In the genomic region with DNA sequence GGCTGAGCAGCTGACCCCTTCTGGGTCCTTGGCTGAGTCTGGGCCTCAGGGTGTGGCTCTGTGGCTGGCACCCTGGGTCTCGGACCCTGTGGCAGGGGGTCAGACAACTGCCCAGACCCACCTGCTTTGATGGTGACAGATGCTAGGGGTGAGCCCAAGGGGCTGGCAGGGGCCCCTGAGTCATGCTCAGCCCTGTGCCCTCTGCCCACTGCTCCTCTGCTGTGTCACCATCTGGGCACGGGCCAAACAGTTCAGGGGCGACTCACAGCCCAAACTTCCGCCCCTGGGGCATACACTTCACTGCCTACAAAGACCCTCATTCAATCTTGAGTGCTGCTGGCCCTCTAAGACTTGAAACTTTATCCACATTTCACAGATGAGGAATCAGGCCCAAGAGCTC, we compare ENCODE assay signal across 16 cellular contexts. TPM values are rescaled to one million over a fixed set of nuclear protein-coding genes. Genes with fewer than 3 reads are reported as not detected.
DNase-seq lines count a peak whose midpoint lies in the region; ATAC-seq, FAIRE-seq and TF ChIP-seq lines count a peak whose summit lies in the region.
"Had no signal": no experiment of that assay in that cellular context is flagged by ENCODE, and none has a peak within 500 bp of the region (broad histone marks: within the 10 kb centered on the region; RNA-seq: fewer than 3 reads in every experiment).

No MANE protein-coding gene starts in this region.

- no peaks in the 10 kb centered on the region for H3K9me3 Mint-ChIP-seq in neural progenitor cell
- H3K9me3 Mint-ChIP-seq: activated T-cell treated with anti-CD3 and anti-CD28 coated beads, Interleukin-2, amount 50 U/mL, for 24 hours had no signal

- H4K20me1 ChIP-seq in IMR-90 (ENCODE audit: insufficient read depth, low read length): no peaks in the 10 kb centered on the region
- H4K20me1 ChIP-seq in neural progenitor cell (ENCODE audit: low read depth): no peaks in the 10 kb centered on the region

- intact Hi-C loops in IMR-90 (cut with micrococcal nuclease): no loop called here

- TF ChIP-seq CTCF in IMR-90 (conservative IDR thresholded peaks at IDR 0.05; ENCODE audit: low read depth, low read length) (no peak), neural progenitor cell (IDR thresholded peaks at IDR 0.05) (no peak), D721Med (IDR thresholded peaks at IDR 0.05; ENCODE audit: insufficient read depth, missing control alignments) (no peak)

- H3K27me3 ChIP-seq in IMR-90 (ENCODE audit: control insufficient read depth, insufficient read depth, low read length) (peaks cover 11% of the 10 kb centered on the region; the same call in 1 of the 2 replicates), neural progenitor cell (no peaks in the 10 kb centered on the region)
- H3K27me3 ChIP-seq: BE2C had no signal

- H4K8ac ChIP-seq in IMR-90 (ENCODE audit: low read depth in 2 of 2, low read length in 2 of 2): 0 out of 4 replicates have a peak overlapping the region, but pooled peaks of 1 of the 2 experiments have one; percentile 44

- no peak overlapping the region for H3K56ac ChIP-seq in IMR-90 (ENCODE audit: extremely low read depth, insufficient read depth, low read length)

- H2BK20ac ChIP-seq in IMR-90 (ENCODE audit: low read depth, low read length): 0 out of 2 replicates have a peak overlapping the region, but pooled peaks have one; percentile 78

- no peaks in the 10 kb centered on the region for H3K36me3 Mint-ChIP-seq in neural progenitor cell

- peak overlapping the region; percentile 45 for H2AK9ac ChIP-seq in IMR-90 (replicated peaks; ENCODE audit: low read depth, low read length, poor library complexity)

- no peak overlapping the region for H3K14ac ChIP-seq in IMR-90 (replicated peaks; ENCODE audit: low read depth, low read length)

- TF ChIP-seq RAD21 in IMR-90 (IDR thresholded peaks at IDR 0.05; ENCODE audit: low read length): no peak

- DNase-seq in AG08395 (ENCODE audit: low spot score): peak; percentile 58
- peak; percentile 54 for DNase-seq in IMR-90
- peak; percentile 33 for DNase-seq in dermis blood vessel endothelial cell
- DNase-seq in neural progenitor cell (ENCODE audit: low spot score): no peak
- no peak for DNase-seq in D721Med (ENCODE audit: insufficient read length, low spot score)
- no peak for DNase-seq in NCI-H69 (lab: John Stamatoyannopoulos, UW)
- DNase-seq in frontal cortex (ENCODE audit: low spot score in 2 of 2): no peak
- DNase-seq: activated CD4-positive, CD25-positive, alpha-beta regulatory T cell; activated T-cell treated with anti-CD3 and anti-CD28 coated beads, Interleukin-2, amount 50 U/mL, for 24 hours; BE2C; mucosa of descending colon; NCI-H1092 treated with DMSO at 0.1 percent for 48 hours; NCI-H526 had no signal

- CTCF ChIA-PET in IMR-90 (lab: Yijun Ruan, JAX): no interaction called here

- peak overlapping the region; percentile 4; the same call in 1 of the 2 replicates for H2BK120ac ChIP-seq in IMR-90 (ENCODE audit: low read depth, low read length)

- H3K9me1 ChIP-seq in IMR-90 (ENCODE audit: insufficient read depth, low read length): peaks cover 7% of the 10 kb centered on the region

- POLR2A ChIA-PET in IMR-90 (lab: Charles Lee; ENCODE audit: unreplicated experiment): no interaction called here

- H3K4me2 ChIP-seq in IMR-90 (ENCODE audit: low read depth, low read length) (no peak overlapping the region), neural progenitor cell (no peak overlapping the region)

- H3K27ac Mint-ChIP-seq in neural progenitor cell: peak overlapping the region; percentile 53
- H3K27ac Mint-ChIP-seq: activated T-cell treated with anti-CD3 and anti-CD28 coated beads, Interleukin-2, amount 50 U/mL, for 24 hours had no signal

- WGBS in IMR-90 (ENCODE audit: extremely low coverage in 2 of 2, insufficient read length in 1 of 2), 2 experiments: 28% methylated on average over 3 of the region's 4 CpGs; no CpG with 5 or more reads in 1 of the 2 experiments

- H2AFZ ChIP-seq in IMR-90 (replicated peaks; ENCODE audit: low read length, poor library complexity) (peak overlapping the region; percentile 18), neural progenitor cell (replicated peaks) (no peak overlapping the region)

- no TSS peak for BruUV-seq in IMR-90 (replicated peaks; lab: Mats Ljungman, UMichigan)

- peak overlapping the region; percentile 81 for H3K4ac ChIP-seq in IMR-90 (ENCODE audit: low read depth, low read length)

- H3K27me3 Mint-ChIP-seq in neural progenitor cell (ENCODE audit: insufficient read depth, low read depth): peaks cover 8% of the 10 kb centered on the region

- H3K23ac ChIP-seq in IMR-90 (ENCODE audit: low read depth, low read length): peak overlapping the region; percentile 60; the same call in 1 of the 2 replicates

- in situ Hi-C loops in IMR-90 (cut with MboI; ENCODE audit: low sequenced_read_pairs): no loop called here

- H3K9me3 ChIP-seq in IMR-90 (ENCODE audit: control insufficient read depth, insufficient read depth, low read length) (no peaks in the 10 kb centered on the region), neural progenitor cell (ENCODE audit: low read depth) (no peaks in the 10 kb centered on the region)
- H3K9me3 ChIP-seq: BE2C, mucosa of descending colon had no signal

- H3K4me3 ChIP-seq in IMR-90 (ENCODE audit: insufficient read depth, low read depth, low read length): no peak overlapping the region
- H3K4me3 ChIP-seq in neural progenitor cell: no peak overlapping the region
- H3K4me3 ChIP-seq: mucosa of descending colon had no signal

- no peak overlapping the region; the same call in 1 of the 2 replicates for H3K27ac ChIP-seq in IMR-90 (ENCODE audit: insufficient read depth, low read length)
- no peak overlapping the region for H3K27ac ChIP-seq in neural progenitor cell
- H3K27ac ChIP-seq: epithelial cell of prostate had no signal

- ATAC-seq in IMR-90 (ENCODE audit: low read depth): peak; percentile 38
- no peak for ATAC-seq in HG03460 (IDR thresholded peaks at IDR 0.05; ENCODE audit: unreplicated experiment)
- ATAC-seq: mucosa of descending colon had no signal

- no peaks in the 10 kb centered on the region for H3K79me2 ChIP-seq in neural progenitor cell (ENCODE audit: low read depth)

- peaks cover 20% of the 10 kb centered on the region for H3F3A ChIP-seq in neural progenitor cell (ENCODE audit: low read depth)

- no peak overlapping the region for H3K4me3 Mint-ChIP-seq in neural progenitor cell
- H3K4me3 Mint-ChIP-seq: activated T-cell treated with anti-CD3 and anti-CD28 coated beads, Interleukin-2, amount 50 U/mL, for 24 hours had no signal

- H2BK15ac ChIP-seq in IMR-90 (ENCODE audit: low read depth, low read length): no peak overlapping the region

- H3K4me1 Mint-ChIP-seq in neural progenitor cell: peaks cover 57% of the 10 kb centered on the region

- no peak for FAIRE-seq in D721Med (lab: Jason Lieb, UNC)
- no peak for FAIRE-seq in frontal cortex (lab: Jason Lieb, UNC)
- FAIRE-seq: G401.6 had no signal

- TF ChIP-seq POLR2A in IMR-90 (IDR thresholded peaks at IDR 0.05; ENCODE audit: low read depth, low read length): no peak

- no peak overlapping the region for H2BK5ac ChIP-seq in IMR-90 (ENCODE audit: low read depth, low read length, poor library complexity, severe bottlenecking)

- H3K36me3 ChIP-seq in IMR-90 (ENCODE audit: control insufficient read depth, insufficient read depth, low read length) (no peaks in the 10 kb centered on the region), neural progenitor cell (no peaks in the 10 kb centered on the region)
- H3K36me3 ChIP-seq: BE2C had no signal

- H4K5ac ChIP-seq in IMR-90 (ENCODE audit: low read depth, low read length): no peak overlapping the region

- H2AK5ac ChIP-seq in IMR-90 (ENCODE audit: low read depth, low read length): peak overlapping the region; percentile 88

- dilution Hi-C loops in IMR-90 (cut with HindIII; ENCODE audit: low sequenced_read_pairs, unreplicated experiment): no loop called here

- no peak overlapping the region for H3K9ac ChIP-seq in IMR-90 (ENCODE audit: low read depth, low read length)
- no peak overlapping the region for H3K9ac ChIP-seq in neural progenitor cell

- H3K4me1 ChIP-seq in IMR-90 (ENCODE audit: control insufficient read depth, insufficient read depth, low read length) (peaks cover 10% of the 10 kb centered on the region; the same call in 1 of the 2 replicates), neural progenitor cell (peaks cover 28% of the 10 kb centered on the region)
- H3K4me1 ChIP-seq: BE2C had no signal

- peak overlapping the region; percentile 36 for H4K91ac ChIP-seq in IMR-90 (ENCODE audit: insufficient read depth, low read depth, low read length)

- no peaks in the 10 kb centered on the region for H3K79me1 ChIP-seq in IMR-90 (ENCODE audit: low read depth in 1 of 2, low read length in 2 of 2)

- no peak overlapping the region for H3K18ac ChIP-seq in IMR-90 (ENCODE audit: low read depth, low read length)

TF ChIP-seq in IMR-90, 13 proteins besides CTCF, POLR2A, EP300 and RAD21:
- TF ChIP-seq RFX5 (IDR thresholded peaks at IDR 0.05; ENCODE audit: low read depth, low read length) (no peak), NFE2L2 (IDR thresholded peaks at IDR 0.05; ENCODE audit: low read depth, low read length) (0 out of 2 replicates have a peak, but pooled peaks have one; percentile 15), FOS (IDR thresholded peaks at IDR 0.05; ENCODE audit: low read depth, low read length) (peak; percentile 50; the same call in 1 of the 2 replicates), RCOR1 (IDR thresholded peaks at IDR 0.05; ENCODE audit: insufficient replicate concordance, low read length) (peak; percentile 46), CHD1 (IDR thresholded peaks at IDR 0.05; ENCODE audit: low read depth, low read length) (no peak)

RNA-seq across cellular contexts. Expression of gene ADGRG1, which starts 5.7 kb away (rescaled TPM):
- total RNA-seq in IMR-90 (2012; rRNA removed): 0.83 and 0.90 TPM in 2 replicates
- 7.0 and 8.4 TPM in 2 replicates for polyA plus RNA-seq in IMR-90 (2012; rRNA removed)
- polyA plus RNA-seq in IMR-90 (2012; cell fraction: cytosol; rRNA removed): 7.1 and 9.4 TPM in 2 replicates
- 7.6 and 14.1 TPM in 2 replicates for polyA plus RNA-seq in IMR-90 (2012; cell fraction: nucleus; rRNA removed; ENCODE audit: low replicate concordance)
- 21.8 and 35.4 TPM in 2 replicates for total RNA-seq in dermis blood vessel endothelial cell
- 8.0 and 17.5 TPM in 2 replicates for total RNA-seq in neural progenitor cell (ENCODE audit: low replicate concordance)
- total RNA-seq in frontal cortex: 19.6 TPM

RNA-seq across cellular contexts. Expression of gene ADGRG3, which starts 33.9 kb away (rescaled TPM):
- total RNA-seq in IMR-90 (2012; rRNA removed) (not detected in 2 replicates), dermis blood vessel endothelial cell (2.7 and 4.6 TPM in 2 replicates), neural progenitor cell (ENCODE audit: low replicate concordance) (not detected in 2 replicates), frontal cortex (not detected)
- polyA plus RNA-seq in IMR-90 (2012; rRNA removed): not detected in 2 replicates
- polyA plus RNA-seq in IMR-90 (2012; cell fraction: cytosol; rRNA removed): not detected in 2 replicates
- not detected in 2 replicates for polyA plus RNA-seq in IMR-90 (2012; cell fraction: nucleus; rRNA removed; ENCODE audit: low replicate concordance)

Comparison
In these comparisons a context has a peak if more than half of its experiments do, and no peak if none do; other contexts are left out.
1. DNase-seq: peak in AG08395 (single experiment), IMR-90 (single experiment) and dermis blood vessel endothelial cell (single experiment); none in neural progenitor cell (single experiment), D721Med (single experiment), NCI-H69 (single experiment) and frontal cortex (0 of 2).